In the genomic region with DNA sequence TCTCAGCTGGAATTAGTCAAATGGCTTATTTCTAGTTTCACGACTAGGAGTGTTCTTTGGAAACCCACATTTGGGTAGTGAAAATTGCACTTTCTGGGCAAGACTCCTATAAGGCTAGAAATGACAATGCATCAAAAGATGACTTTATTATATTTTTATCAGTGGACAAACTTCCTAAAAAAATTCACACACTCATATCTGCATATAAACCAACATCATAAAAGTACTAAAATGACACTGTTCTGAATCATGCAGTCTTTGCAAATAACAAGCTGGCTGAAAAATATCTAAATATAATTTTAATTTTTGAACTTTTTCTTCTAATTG, we compare ENCODE assay signal across 23 cellular contexts. TPM values are rescaled to one million over a fixed set of nuclear protein-coding genes. Genes with fewer than 3 reads are reported as not detected.
A peak's percentile ranks its signal among the peaks of the same experiment; 100 is the strongest.
DNase-seq lines count a peak whose midpoint lies in the region; ATAC-seq, FAIRE-seq and TF ChIP-seq lines count a peak whose summit lies in the region.
"Had no signal": no experiment of that assay in that cellular context is flagged by ENCODE, and none has a peak within 500 bp of the region (broad histone marks: within the 10 kb centered on the region; RNA-seq: fewer than 3 reads in every experiment).

No MANE protein-coding gene starts in this region.

- no peaks in the 10 kb centered on the region for H4K20me1 ChIP-seq in endothelial cell of umbilical vein (replicated peaks; ENCODE audit: control insufficient read depth, extremely low read depth, insufficient read depth, low read length)

- H3K4me3 ChIP-seq in RWPE2 (ENCODE audit: severe bottlenecking) (no peak overlapping the region), endothelial cell of umbilical vein (replicated peaks in 1 of 3; ENCODE audit: insufficient read depth in 1 of 3, low read depth in 1 of 3, low read length in 3 of 3) (no peak overlapping the region)
- H3K4me3 ChIP-seq: psoas muscle, suprapubic skin, uterus had no signal

- peak overlapping the region; percentile 21 for H3K27ac Mint-ChIP-seq in CD4-positive, alpha-beta T cell
- H3K27ac Mint-ChIP-seq in stimulated activated effector memory CD8-positive, alpha-beta T cell treated with anti-CD3 and anti-CD28 coated beads, Interleukin-12 subunit alpha, Interleukin-12 subunit beta, amount 100 ng/mL, for 72 hours: peak overlapping the region; percentile 97
- H3K27ac Mint-ChIP-seq: activated naive CD4-positive, alpha-beta T cell treated with anti-CD3 and anti-CD28 coated beads, Interleukin-2, amount 10 ng/mL, durations not matched to agents 7 days and 5 days had no signal

- no peak for ATAC-seq in CD4-positive, alpha-beta T cell (ENCODE audit: poor library complexity)
- ATAC-seq in RWPE2 (ENCODE audit: low read depth) (no peak), HG02571 (IDR thresholded peaks at IDR 0.05; ENCODE audit: unreplicated experiment) (no peak)
- peak; percentile 67 for ATAC-seq in stimulated activated effector memory CD8-positive, alpha-beta T cell treated with anti-CD3 and anti-CD28 coated beads, Interleukin-12 subunit alpha, Interleukin-12 subunit beta, amount 100 ng/mL, for 72 hours

- intact Hi-C loops in CD4-positive, alpha-beta T cell (cut with DNase I, micrococcal nuclease): no loop called here
- intact Hi-C loops in endothelial cell of umbilical vein (cut with micrococcal nuclease): no loop called here

- peaks cover 73% of the 10 kb centered on the region for H3K36me3 Mint-ChIP-seq in CD4-positive, alpha-beta T cell (ENCODE audit: low read depth)
- H3K36me3 Mint-ChIP-seq in stimulated activated effector memory CD8-positive, alpha-beta T cell treated with anti-CD3 and anti-CD28 coated beads, Interleukin-12 subunit alpha, Interleukin-12 subunit beta, amount 100 ng/mL, for 72 hours: peaks cover 71% of the 10 kb centered on the region

- H3K27ac ChIP-seq in CD4-positive, alpha-beta T cell (ENCODE audit: low read depth, low read length): no peak overlapping the region
- H3K27ac ChIP-seq in RWPE2 (ENCODE audit: poor library complexity, severe bottlenecking) (peak overlapping the region; percentile 78), endothelial cell of umbilical vein (ENCODE audit: insufficient read depth, low read depth, low read length) (no peak overlapping the region)
- H3K27ac ChIP-seq: psoas muscle, suprapubic skin, uterus, WERI-Rb-1 had no signal

- peaks cover 32% of the 10 kb centered on the region for H3K4me1 ChIP-seq in RWPE2 (ENCODE audit: insufficient read depth, poor library complexity, severe bottlenecking)
- H3K4me1 ChIP-seq in endothelial cell of umbilical vein (ENCODE audit: control insufficient read depth, extremely low read depth, insufficient read depth, low read length): peaks cover 37% of the 10 kb centered on the region
- H3K4me1 ChIP-seq: uterus had no signal

- TF ChIP-seq POLR2A in endothelial cell of umbilical vein (IDR thresholded peaks at IDR 0.05; ENCODE audit: low read depth, low read length): no peak

- CTCF ChIA-PET in CD4-positive, alpha-beta T cell (lab: Charles Lee): interaction anchor here (0.9 to 1.2 kb wide), 2 partner anchors 152 to 210 kb away, joined by 3 to 7 read pairs; no protein-coding TSS in a partner anchor
- CTCF ChIA-PET in endothelial cell of umbilical vein (lab: Charles Lee): interaction anchor here (1.0 to 2.1 kb wide), 5 partner anchors 7 to 139 kb away, joined by 3 to 10 read pairs (median 5); a partner anchor contains a TSS

- TF ChIP-seq CTCF in CD4-positive, alpha-beta T cell (IDR thresholded peaks at IDR 0.05): no peak
- TF ChIP-seq CTCF in RWPE2 (IDR thresholded peaks at IDR 0.05; ENCODE audit: poor library complexity, severe bottlenecking) (no peak), endothelial cell of umbilical vein (IDR thresholded peaks at IDR 0.05; ENCODE audit: extremely low read depth in 1 of 2, insufficient read depth in 1 of 2, low read depth in 1 of 2, low read length in 2 of 2) (no peak)

- BruUV-seq in endothelial cell of umbilical vein (replicated peaks; lab: Mats Ljungman, UMichigan): no TSS peak

- no peak for DNase-seq in CD4-positive, alpha-beta T cell
- DNase-seq in RWPE2 (ENCODE audit: low spot score) (no peak), endothelial cell of umbilical vein (ENCODE audit: low read depth, low spot score) (no peak), A172 (ENCODE audit: low spot score) (no peak)
- no peak for DNase-seq in stimulated activated effector memory CD8-positive, alpha-beta T cell treated with anti-CD3 and anti-CD28 coated beads, Interleukin-12 subunit alpha, Interleukin-12 subunit beta, amount 100 ng/mL, for 72 hours (ENCODE audit: low spot score in 2 of 2)
- no peak for DNase-seq in activated CD4-positive, CD25-positive, alpha-beta regulatory T cell treated with anti-CD3 and anti-CD28 coated beads, Interleukin-2, amount 50 U/mL, for 72 hours
- DNase-seq: activated CD4-positive, alpha-beta T cell treated with anti-CD3 and anti-CD28 coated beads, Interleukin-2, amount 50 U/mL, for 4 hours; activated naive CD4-positive, alpha-beta T cell treated with anti-CD3 and anti-CD28 coated beads, Interleukin-2, amount 10 ng/mL, durations not matched to agents 7 days and 5 days; HFFc6; IMR-90; kidney glomerular epithelial cell; NCI-H1092 treated with DMSO at 0.1 percent for 48 hours; NCI-H2029 treated with DMSO at 0.1 percent for 48 hours; NCI-H345; NCI-H82; psoas muscle; SK-N-SH; T-helper 9 cell; uterus; WERI-Rb-1 had no signal

- POLR2A ChIA-PET in CD4-positive, alpha-beta T cell (lab: Charles Lee): no interaction called here
- POLR2A ChIA-PET in endothelial cell of umbilical vein (lab: Charles Lee): interaction anchor here (1.1 kb wide), 1 partner anchor 136 kb away, joined by 3 read pairs; no protein-coding TSS in a partner anchor

- no peaks in the 10 kb centered on the region for H3K9me3 Mint-ChIP-seq in CD4-positive, alpha-beta T cell
- no peaks in the 10 kb centered on the region for H3K9me3 Mint-ChIP-seq in stimulated activated effector memory CD8-positive, alpha-beta T cell treated with anti-CD3 and anti-CD28 coated beads, Interleukin-12 subunit alpha, Interleukin-12 subunit beta, amount 100 ng/mL, for 72 hours
- H3K9me3 Mint-ChIP-seq: activated naive CD4-positive, alpha-beta T cell treated with anti-CD3 and anti-CD28 coated beads, Interleukin-2, amount 10 ng/mL, durations not matched to agents 7 days and 5 days; HFFc6 had no signal

- H3K4me1 Mint-ChIP-seq in CD4-positive, alpha-beta T cell (ENCODE audit: low read depth): peaks cover 19% of the 10 kb centered on the region
- peaks cover 48% of the 10 kb centered on the region for H3K4me1 Mint-ChIP-seq in stimulated activated effector memory CD8-positive, alpha-beta T cell treated with anti-CD3 and anti-CD28 coated beads, Interleukin-12 subunit alpha, Interleukin-12 subunit beta, amount 100 ng/mL, for 72 hours

- H3K9me1 ChIP-seq in endothelial cell of umbilical vein (replicated peaks; ENCODE audit: control insufficient read depth, extremely low read depth, insufficient read depth, low read length): no peaks in the 10 kb centered on the region

- H3K27me3 Mint-ChIP-seq in CD4-positive, alpha-beta T cell: no peaks in the 10 kb centered on the region
- H3K27me3 Mint-ChIP-seq: activated naive CD4-positive, alpha-beta T cell treated with anti-CD3 and anti-CD28 coated beads, Interleukin-2, amount 10 ng/mL, durations not matched to agents 7 days and 5 days had no signal

- no peak overlapping the region for H3K4me3 Mint-ChIP-seq in CD4-positive, alpha-beta T cell
- H3K4me3 Mint-ChIP-seq in stimulated activated effector memory CD8-positive, alpha-beta T cell treated with anti-CD3 and anti-CD28 coated beads, Interleukin-12 subunit alpha, Interleukin-12 subunit beta, amount 100 ng/mL, for 72 hours: peak overlapping the region; percentile 65
- H3K4me3 Mint-ChIP-seq: activated naive CD4-positive, alpha-beta T cell treated with anti-CD3 and anti-CD28 coated beads, Interleukin-2, amount 10 ng/mL, durations not matched to agents 7 days and 5 days; HFFc6 had no signal

- H2AFZ ChIP-seq in endothelial cell of umbilical vein (ENCODE audit: low read depth, low read length): no peak overlapping the region

- FAIRE-seq in endothelial cell of umbilical vein (lab: Jason Lieb, UNC): peak; percentile 31
- FAIRE-seq: GM19239 had no signal

- peaks cover 4% of the 10 kb centered on the region for H3K79me2 ChIP-seq in endothelial cell of umbilical vein (ENCODE audit: control insufficient read depth, insufficient read depth, low read length)

- peaks cover 56% of the 10 kb centered on the region for H3K36me3 ChIP-seq in RWPE2 (ENCODE audit: low read depth)
- H3K36me3 ChIP-seq in endothelial cell of umbilical vein (ENCODE audit: control insufficient read depth in 2 of 2, extremely low read depth in 1 of 2, insufficient read depth in 2 of 2, low read length in 2 of 2): peaks cover 4 to 8% of the 10 kb centered on the region in 2 experiments
- H3K36me3 ChIP-seq: uterus had no signal

- H3K27me3 ChIP-seq in CD4-positive, alpha-beta T cell (ENCODE audit: control insufficient read depth, insufficient read depth, low read length): no peaks in the 10 kb centered on the region
- H3K27me3 ChIP-seq in RWPE2 (ENCODE audit: insufficient read depth, poor library complexity, severe bottlenecking) (no peaks in the 10 kb centered on the region), endothelial cell of umbilical vein (ENCODE audit: control insufficient read depth in 2 of 2, insufficient read depth in 2 of 2, low read length in 2 of 2) (no peaks in the 10 kb centered on the region)
- H3K27me3 ChIP-seq: suprapubic skin, uterus had no signal

- dilution Hi-C loops in endothelial cell of umbilical vein (cut with MboI; ENCODE audit: extremely low pct_ligation_motif_present, low sequenced_read_pairs): no loop called here

- H3K4me2 ChIP-seq in endothelial cell of umbilical vein (ENCODE audit: insufficient read depth, low read length): no peak overlapping the region
- H3K4me2 ChIP-seq: SK-N-SH had no signal

- no peaks in the 10 kb centered on the region for H3K9me3 ChIP-seq in CD4-positive, alpha-beta T cell (ENCODE audit: control insufficient read depth, low read length)
- no peaks in the 10 kb centered on the region for H3K9me3 ChIP-seq in RWPE2 (ENCODE audit: severe bottlenecking)
- H3K9me3 ChIP-seq in endothelial cell of umbilical vein (replicated peaks; ENCODE audit: control insufficient read depth, insufficient read depth, low read length): no peaks in the 10 kb centered on the region
- H3K9me3 ChIP-seq: psoas muscle, SK-N-SH, suprapubic skin, uterus had no signal

- no peak overlapping the region for H3K9ac ChIP-seq in endothelial cell of umbilical vein (replicated peaks; ENCODE audit: extremely low read depth, insufficient read depth, low read length)
- H3K9ac ChIP-seq: SK-N-SH had no signal

RNA-seq across cellular contexts. Expression of a gene that starts 17.6 kb away (rescaled TPM):
- 10 to 100 TPM; 43.5 to 45.3 TPM for total RNA-seq in CD4-positive, alpha-beta T cell
- total RNA-seq in endothelial cell of umbilical vein: 10.6 and 11.7 TPM in 2 replicates
- 5.5 and 6.7 TPM in 2 replicates for polyA plus RNA-seq in endothelial cell of umbilical vein
- polyA plus RNA-seq in endothelial cell of umbilical vein (2011; cell fraction: cytosol; rRNA removed): 5.2 and 5.8 TPM in 2 replicates
- 16.3 and 22.0 TPM in 2 replicates for polyA plus RNA-seq in endothelial cell of umbilical vein (2011; cell fraction: nucleus; rRNA removed)
- polyA plus RNA-seq in endothelial cell of umbilical vein (2012): 6.6 and 6.7 TPM in 2 replicates
- 8.2 and 11.4 TPM in 2 replicates for polyA minus RNA-seq in endothelial cell of umbilical vein
- 5.6 TPM for polyA minus RNA-seq in endothelial cell of umbilical vein (2011; cell fraction: cytosol; rRNA and poly(A)+ RNA removed)
- polyA minus RNA-seq in endothelial cell of umbilical vein (2011; cell fraction: nucleus; rRNA and poly(A)+ RNA removed): 13.9 and 16.8 TPM in 2 replicates
- 2.2 TPM in 2 replicates for total RNA-seq in A172 (2014; rRNA removed; shearing (Covaris generic))

RNA-seq across cellular contexts. Expression of a gene that starts 28.9 kb away (rescaled TPM):
- total RNA-seq in CD4-positive, alpha-beta T cell: under 1 TPM; 0.81 to 0.96 TPM
- total RNA-seq in endothelial cell of umbilical vein: 0.15 and 0.48 TPM in 2 replicates
- polyA plus RNA-seq in endothelial cell of umbilical vein: 0.19 and 0.22 TPM in 2 replicates
- polyA plus RNA-seq in endothelial cell of umbilical vein (2011; cell fraction: cytosol; rRNA removed): 0.17 and 0.24 TPM in 2 replicates
- polyA plus RNA-seq in endothelial cell of umbilical vein (2011; cell fraction: nucleus; rRNA removed): 0.43 and 0.76 TPM in 2 replicates
- 0.19 and 0.38 TPM in 2 replicates for polyA plus RNA-seq in endothelial cell of umbilical vein (2012)
- 0.21 and 0.56 TPM in 2 replicates for polyA minus RNA-seq in endothelial cell of umbilical vein
- not detected for polyA minus RNA-seq in endothelial cell of umbilical vein (2011; cell fraction: cytosol; rRNA and poly(A)+ RNA removed)
- polyA minus RNA-seq in endothelial cell of umbilical vein (2011; cell fraction: nucleus; rRNA and poly(A)+ RNA removed): not detected in 2 replicates
- total RNA-seq in A172 (2014; rRNA removed; shearing (Covaris generic)): 0.10 TPM in 1 of 2 replicates, not detected in the other

RNA-seq across cellular contexts. Expression of a gene that starts 38.8 kb away (rescaled TPM):
- 10 to 100 TPM; 50.9 to 54.8 TPM for total RNA-seq in CD4-positive, alpha-beta T cell
- 43.2 and 50.6 TPM in 2 replicates for total RNA-seq in endothelial cell of umbilical vein
- 9.1 and 12.7 TPM in 2 replicates for polyA plus RNA-seq in endothelial cell of umbilical vein
- polyA plus RNA-seq in endothelial cell of umbilical vein (2011; cell fraction: cytosol; rRNA removed): 36.3 and 39.5 TPM in 2 replicates
- polyA plus RNA-seq in endothelial cell of umbilical vein (2011; cell fraction: nucleus; rRNA removed): 19.7 and 37.5 TPM in 2 replicates
- polyA plus RNA-seq in endothelial cell of umbilical vein (2012): 33.5 and 42.3 TPM in 2 replicates
- polyA minus RNA-seq in endothelial cell of umbilical vein: 3.7 and 5.1 TPM in 2 replicates
- polyA minus RNA-seq in endothelial cell of umbilical vein (2011; cell fraction: cytosol; rRNA and poly(A)+ RNA removed): 8.6 TPM
- 7.2 and 8.3 TPM in 2 replicates for polyA minus RNA-seq in endothelial cell of umbilical vein (2011; cell fraction: nucleus; rRNA and poly(A)+ RNA removed)
- total RNA-seq in A172 (2014; rRNA removed; shearing (Covaris generic)): 92.3 and 168 TPM in 2 replicates
